8 cellular contexts compared by ENCODE assay signal in genomic region chr16:30657866-30658730, GRCh38. TPM values are rescaled to one million over a fixed set of nuclear protein-coding genes. Genes with fewer than 3 reads are reported as not detected.
DNase-seq lines count a peak whose midpoint lies in the region; FAIRE-seq and TF ChIP-seq lines count a peak whose summit lies in the region.

Gene FBRS, plus strand, starts transcription at chr16:30658431. Its CDS starts 1,088 bp downstream, at chr16:30659519.

- peaks cover 13% of the 10 kb centered on the region for H3K4me1 ChIP-seq in HAP-1
- peaks cover 11% of the 10 kb centered on the region; the same call in 1 of the 2 replicates for H3K4me1 ChIP-seq in MM.1S (ENCODE audit: low read length)
- H3K4me1 ChIP-seq in neural progenitor cell: peaks cover 11% of the 10 kb centered on the region
- peaks cover 16 to 43% (median 34%) of the 10 kb centered on the region in 5 donors for H3K4me1 ChIP-seq in subcutaneous abdominal adipose tissue (ENCODE audit: control insufficient read depth in 5 of 5, insufficient read depth in 5 of 5, low read length in 5 of 5)

- FAIRE-seq in G401.6 (lab: Jason Lieb, UNC): peak; percentile 99

- peak within 1 kb of the TSS; percentile 91 for H3K4me2 ChIP-seq in MM.1S (ENCODE audit: low read depth, low read length)
- peak within 1 kb of the TSS; percentile 95 for H3K4me2 ChIP-seq in neural progenitor cell

- H3K27me3 ChIP-seq in HAP-1 (ENCODE audit: low read depth) (no peaks in the 10 kb centered on the region), MM.1S (replicated peaks; ENCODE audit: insufficient read depth, low read length) (no peaks in the 10 kb centered on the region), neural progenitor cell (no peaks in the 10 kb centered on the region), subcutaneous abdominal adipose tissue (ENCODE audit: control insufficient read depth in 5 of 5, insufficient read depth in 4 of 5, low read length in 5 of 5) (peaks cover 0 to 3% (median 0%) of the 10 kb centered on the region in 5 donors)

- peak within 1 kb of the TSS; percentile 99 for H3K27ac Mint-ChIP-seq in neural progenitor cell

- H3K4me3 ChIP-seq in HAP-1 (peak within 1 kb of the TSS; percentile 95), MM.1S (ENCODE audit: low read length) (peak within 1 kb of the TSS; percentile 74), foreskin fibroblast (ENCODE audit: low read depth in 1 of 2, low read length in 2 of 2) (peak within 1 kb of the TSS; percentile 83 to 94), neural progenitor cell (peak within 1 kb of the TSS; percentile 70), subcutaneous abdominal adipose tissue (ENCODE audit: low read depth in 1 of 5, low read length in 5 of 5) (peak within 1 kb of the TSS; percentile 77 to 97 (median 94))

- peak within 1 kb of the TSS; percentile 98 for H3K4me3 Mint-ChIP-seq in neural progenitor cell

- in situ Hi-C loops in HAP-1 (cut with MboI; ENCODE audit: low sequenced_read_pairs): no loop called here

- peaks cover 26% of the 10 kb centered on the region for H3K36me3 Mint-ChIP-seq in neural progenitor cell

- peaks cover 39% of the 10 kb centered on the region for H3K79me2 ChIP-seq in MM.1S (ENCODE audit: low read length)
- H3K79me2 ChIP-seq in neural progenitor cell (ENCODE audit: low read depth): peaks cover 25% of the 10 kb centered on the region

- peaks cover 31% of the 10 kb centered on the region for H3K4me1 Mint-ChIP-seq in neural progenitor cell

- no peaks in the 10 kb centered on the region for H3K27me3 Mint-ChIP-seq in neural progenitor cell (ENCODE audit: insufficient read depth, low read depth)

- H4K20me1 ChIP-seq in MM.1S (ENCODE audit: insufficient read depth, low read length): no peaks in the 10 kb centered on the region
- H4K20me1 ChIP-seq in neural progenitor cell (ENCODE audit: low read depth): peaks cover 32% of the 10 kb centered on the region

- TF ChIP-seq CTCF in MM.1S (IDR thresholded peaks at IDR 0.05; ENCODE audit: low read length): peak; percentile 82
- TF ChIP-seq CTCF in foreskin fibroblast (IDR thresholded peaks at IDR 0.05; ENCODE audit: low read depth, low read length): peak; percentile 79
- peak; percentile 83 for TF ChIP-seq CTCF in neural progenitor cell (IDR thresholded peaks at IDR 0.05)

- DNase-seq in HAP-1 (ENCODE audit: low spot score in 2 of 2): peak; percentile 99 to 100
- peak; percentile 100 for DNase-seq in MM.1S
- DNase-seq in SIG-M5 treated with dmso at 0.1 percent for 504 hours (lab: John Stamatoyannopoulos, UW; ENCODE audit: unreplicated experiment): peak; percentile 99
- peak; percentile 100 for DNase-seq in activated gamma-delta T cell treated with anti-CD3 and anti-CD28 coated beads, Interleukin-2, amount 50 U/mL, for 16 hours (ENCODE audit: low read depth)
- peak; percentile 100 for DNase-seq in foreskin fibroblast
- peak; percentile 100 for DNase-seq in neural progenitor cell (ENCODE audit: low spot score)

- H3K27ac ChIP-seq in MM.1S (ENCODE audit: low read length) (peak within 1 kb of the TSS; percentile 95), neural progenitor cell (peak within 1 kb of the TSS; percentile 84), subcutaneous abdominal adipose tissue (ENCODE audit: low read depth, low read length) (peak within 1 kb of the TSS; percentile 98)

- H3K36me3 ChIP-seq in HAP-1 (replicated peaks): peaks cover 54% of the 10 kb centered on the region
- H3K36me3 ChIP-seq in MM.1S (replicated peaks; ENCODE audit: insufficient read depth, low read length): peaks cover 5% of the 10 kb centered on the region
- H3K36me3 ChIP-seq in neural progenitor cell: no peaks in the 10 kb centered on the region
- H3K36me3 ChIP-seq in subcutaneous abdominal adipose tissue (ENCODE audit: control insufficient read depth in 5 of 5, insufficient read depth in 5 of 5, low read length in 5 of 5): peaks cover 3 to 60% (median 54%) of the 10 kb centered on the region in 5 donors

- no peaks in the 10 kb centered on the region for H3K9me2 ChIP-seq in MM.1S (replicated peaks; ENCODE audit: insufficient read depth, low read length)

- H3K9ac ChIP-seq in MM.1S (ENCODE audit: low read length): peak within 1 kb of the TSS; percentile 91
- peak within 1 kb of the TSS; percentile 39 for H3K9ac ChIP-seq in neural progenitor cell
- peak within 1 kb of the TSS; percentile 86 to 99 (median 96) for H3K9ac ChIP-seq in subcutaneous abdominal adipose tissue (ENCODE audit: low read length in 5 of 5)

- peaks cover 28% of the 10 kb centered on the region for H3F3A ChIP-seq in MM.1S (ENCODE audit: insufficient read depth, low read length)
- H3F3A ChIP-seq in neural progenitor cell (ENCODE audit: low read depth): peaks cover 24% of the 10 kb centered on the region

- no peaks in the 10 kb centered on the region for H3K9me3 ChIP-seq in HAP-1
- no peaks in the 10 kb centered on the region for H3K9me3 ChIP-seq in MM.1S (replicated peaks; ENCODE audit: insufficient read depth, low read length)
- no peaks in the 10 kb centered on the region for H3K9me3 ChIP-seq in neural progenitor cell (ENCODE audit: low read depth)
- H3K9me3 ChIP-seq in subcutaneous abdominal adipose tissue (ENCODE audit: control insufficient read depth in 5 of 5, low read length in 5 of 5): no peaks in the 10 kb centered on the region

- peak within 1 kb of the TSS; percentile 74 for H2AFZ ChIP-seq in MM.1S (ENCODE audit: low read length)
- H2AFZ ChIP-seq in neural progenitor cell (replicated peaks): peak within 1 kb of the TSS; percentile 59

- no peaks in the 10 kb centered on the region for H3K9me3 Mint-ChIP-seq in neural progenitor cell

RNA-seq across cellular contexts. Expression of gene FBRS, which starts in this region (rescaled TPM):
- total RNA-seq in neural progenitor cell (ENCODE audit: low replicate concordance): 3.6 and 20.5 TPM in 2 replicates

Comparison
In these comparisons a context has a peak if more than half of its experiments do, and no peak if none do; other contexts are left out.
1. Peak in every context shown above with its lines: DNase-seq, H3K4me3 ChIP-seq and H3K27ac ChIP-seq.
2. H3K9ac ChIP-seq: peak in every context shown above with its lines; median percentile 96 in subcutaneous abdominal adipose tissue; 91 in MM.1S; 39 in neural progenitor cell.